In the genomic region with DNA sequence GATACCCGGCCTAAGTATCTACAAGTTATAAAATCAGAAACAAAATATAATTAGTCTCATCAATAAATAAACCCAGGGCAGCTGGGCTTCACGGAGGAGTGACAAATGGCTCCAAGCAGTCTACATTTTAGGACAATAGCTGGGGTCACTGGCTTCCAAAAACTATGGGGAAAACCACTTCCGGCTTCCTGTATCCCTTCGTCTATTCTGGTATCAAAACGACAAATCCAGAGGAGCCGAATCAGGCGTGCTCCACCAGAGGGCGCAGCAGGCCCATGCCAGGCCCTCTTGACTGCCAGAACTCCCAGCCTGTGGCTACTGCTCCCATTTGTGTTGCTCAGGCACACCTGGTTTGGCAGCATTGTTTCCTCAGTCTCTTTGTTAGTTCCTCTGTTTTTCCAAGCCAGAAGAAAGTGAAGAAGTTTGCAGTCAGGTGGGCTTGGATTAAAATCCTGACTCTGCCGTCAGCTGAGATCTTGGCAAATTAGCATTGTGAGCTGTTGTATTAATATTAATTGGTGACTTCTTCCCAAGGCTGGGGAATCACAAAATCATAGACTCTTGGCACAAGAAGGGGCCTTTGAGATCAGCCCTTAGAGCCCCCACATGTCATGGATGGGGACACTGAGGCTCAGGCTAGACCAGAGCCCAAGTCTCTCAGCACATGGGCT, we compare ENCODE assay signal across 1 cellular context.
TF ChIP-seq lines count a peak whose summit lies in the region.

No MANE protein-coding gene starts in this region.

TF ChIP-seq in IMR-90, 13 proteins besides CTCF, POLR2A, EP300 and RAD21 (continued from another document):
- TF ChIP-seq, protein P1, sequence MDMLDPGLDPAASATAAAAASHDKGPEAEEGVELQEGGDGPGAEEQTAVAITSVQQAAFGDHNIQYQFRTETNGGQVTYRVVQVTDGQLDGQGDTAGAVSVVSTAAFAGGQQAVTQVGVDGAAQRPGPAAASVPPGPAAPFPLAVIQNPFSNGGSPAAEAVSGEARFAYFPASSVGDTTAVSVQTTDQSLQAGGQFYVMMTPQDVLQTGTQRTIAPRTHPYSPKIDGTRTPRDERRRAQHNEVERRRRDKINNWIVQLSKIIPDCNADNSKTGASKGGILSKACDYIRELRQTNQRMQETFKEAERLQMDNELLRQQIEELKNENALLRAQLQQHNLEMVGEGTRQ (IDR thresholded peaks at IDR 0.05; ENCODE audit: low read depth, low read length), result no peak
- TF ChIP-seq SMC3 (IDR thresholded peaks at IDR 0.05; ENCODE audit: low read depth, low read length) (peak; percentile 99), CEBPB (IDR thresholded peaks at IDR 0.05; ENCODE audit: low read depth, low read length) (no peak), FOS (IDR thresholded peaks at IDR 0.05; ENCODE audit: low read depth, low read length) (no peak), CHD1 (IDR thresholded peaks at IDR 0.05; ENCODE audit: low read depth, low read length) (no peak; the same call in 1 of the 2 replicates), BHLHE40 (IDR thresholded peaks at IDR 0.05; ENCODE audit: low read depth, low read length) (no peak; the same call in 1 of the 2 replicates), MAZ (IDR thresholded peaks at IDR 0.05; ENCODE audit: borderline replicate concordance, low read depth, low read length) (no peak), MAFK (IDR thresholded peaks at IDR 0.05; ENCODE audit: low read depth, low read length) (peak; percentile 1; the same call in 1 of the 2 replicates), RCOR1 (IDR thresholded peaks at IDR 0.05; ENCODE audit: insufficient replicate concordance, low read length) (no peak), RFX5 (IDR thresholded peaks at IDR 0.05; ENCODE audit: low read depth, low read length) (no peak), MXI1 (IDR thresholded peaks at IDR 0.05; ENCODE audit: borderline replicate concordance, low read depth, low read length) (no peak)
- TF ChIP-seq, protein P2, sequence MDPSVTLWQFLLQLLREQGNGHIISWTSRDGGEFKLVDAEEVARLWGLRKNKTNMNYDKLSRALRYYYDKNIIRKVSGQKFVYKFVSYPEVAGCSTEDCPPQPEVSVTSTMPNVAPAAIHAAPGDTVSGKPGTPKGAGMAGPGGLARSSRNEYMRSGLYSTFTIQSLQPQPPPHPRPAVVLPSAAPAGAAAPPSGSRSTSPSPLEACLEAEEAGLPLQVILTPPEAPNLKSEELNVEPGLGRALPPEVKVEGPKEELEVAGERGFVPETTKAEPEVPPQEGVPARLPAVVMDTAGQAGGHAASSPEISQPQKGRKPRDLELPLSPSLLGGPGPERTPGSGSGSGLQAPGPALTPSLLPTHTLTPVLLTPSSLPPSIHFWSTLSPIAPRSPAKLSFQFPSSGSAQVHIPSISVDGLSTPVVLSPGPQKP (IDR thresholded peaks at IDR 0.05; ENCODE audit: borderline replicate concordance, low read depth, low read length), result no peak
